Comparison of ENCODE assay signal across 8 cellular contexts in genomic region chr2:128473175-128474013, GRCh38.
DNase-seq lines count a peak whose midpoint lies in the region; ATAC-seq, FAIRE-seq and TF ChIP-seq lines count a peak whose summit lies in the region.

No MANE protein-coding gene starts in this region.

- FAIRE-seq in K562 (lab: Jason Lieb, UNC) = no peak

- no TSS peak for BruUV-seq in K562 (replicated peaks; lab: Mats Ljungman, UMichigan)

- TF ChIP-seq POLR2A in K562 (conservative IDR thresholded peaks at IDR 0.05) (no peak), suprapubic skin (IDR thresholded peaks at IDR 0.05) (no peak)

- H3K4me1 ChIP-seq in Loucy (ENCODE audit: insufficient read depth, low read length, poor library complexity, severe bottlenecking) = peaks cover 66% of the 10 kb centered on the region
- H3K4me1 ChIP-seq in K562 (replicated peaks in 1 of 2; ENCODE audit: control insufficient read depth in 2 of 2, insufficient read depth in 2 of 2, low read length in 2 of 2) = peaks cover 0 to 9% of the 10 kb centered on the region in 2 experiments; a peak in 3 of 5 replicates
- no peaks in the 10 kb centered on the region for H3K4me1 ChIP-seq in mesendoderm (ENCODE audit: control insufficient read depth, low read depth, low read length)
- peaks cover 20% of the 10 kb centered on the region for H3K4me1 ChIP-seq in suprapubic skin
- H3K4me1 ChIP-seq in effector memory CD4-positive, alpha-beta T cell (ENCODE audit: control insufficient read depth, insufficient read depth, low read length, poor library complexity, severe bottlenecking) = no peaks in the 10 kb centered on the region

- H3K27ac ChIP-seq in K562 (ENCODE audit: extremely low read depth, low read depth, low read length) (no peak overlapping the region), mesendoderm (ENCODE audit: low read depth, low read length) (no peak overlapping the region), suprapubic skin (peak overlapping the region; percentile 60)
- no peak overlapping the region for H3K27ac ChIP-seq in effector memory CD4-positive, alpha-beta T cell (ENCODE audit: insufficient read depth, low read length, poor library complexity, severe bottlenecking)

- no peaks in the 10 kb centered on the region for H3K79me1 ChIP-seq in mesendoderm (ENCODE audit: low read length)

- peak; percentile 56 for TF ChIP-seq EP300 in K562 (IDR thresholded peaks at IDR 0.05; ENCODE audit: low read length)
- TF ChIP-seq EP300 in suprapubic skin (IDR thresholded peaks at IDR 0.05) = no peak

- no peak overlapping the region for H4K5ac ChIP-seq in mesendoderm (ENCODE audit: low read length)

- no peak overlapping the region for H3K4ac ChIP-seq in mesendoderm (ENCODE audit: low read depth, low read length)

- ATAC-seq in GM21367 (IDR thresholded peaks at IDR 0.05; ENCODE audit: unreplicated experiment) = peak; percentile 94
- no peak; the same call in 1 of the 3 replicates for ATAC-seq in K562

- H2BK5ac ChIP-seq in mesendoderm (ENCODE audit: low read length) = no peak overlapping the region

- no peak overlapping the region for H3K23ac ChIP-seq in mesendoderm (ENCODE audit: low read length)

- peak overlapping the region; percentile 5 to 70 (median 53) for H3K27ac Mint-ChIP-seq in CD14-positive monocyte

- no peak overlapping the region for H3K18ac ChIP-seq in mesendoderm (ENCODE audit: low read length)

- no peak overlapping the region for H2AK5ac ChIP-seq in mesendoderm (ENCODE audit: low read length)

- H2AFZ ChIP-seq in Loucy (ENCODE audit: low read length) = no peak overlapping the region
- peak overlapping the region; percentile 22; the same call in 1 of the 2 replicates for H2AFZ ChIP-seq in K562 (ENCODE audit: low read depth, low read length)

- no peaks in the 10 kb centered on the region for H3K27me3 ChIP-seq in Loucy (ENCODE audit: insufficient read depth, low read length, poor library complexity, severe bottlenecking)
- no peaks in the 10 kb centered on the region; a peak in 1 of 5 replicates for H3K27me3 ChIP-seq in K562 (ENCODE audit: control insufficient read depth in 2 of 2, insufficient read depth in 2 of 2, low read length in 2 of 2)
- no peaks in the 10 kb centered on the region for H3K27me3 ChIP-seq in mesendoderm (ENCODE audit: insufficient read depth, low read length, poor library complexity)
- H3K27me3 ChIP-seq in suprapubic skin = no peaks in the 10 kb centered on the region
- peaks cover 4% of the 10 kb centered on the region for H3K27me3 ChIP-seq in effector memory CD4-positive, alpha-beta T cell (replicated peaks; ENCODE audit: control insufficient read depth, insufficient read depth, low read length, poor library complexity, severe bottlenecking)

- peaks cover 23% of the 10 kb centered on the region; the same call in 1 of the 2 replicates for H3K79me2 ChIP-seq in Loucy (ENCODE audit: insufficient read depth, low read length)
- no peaks in the 10 kb centered on the region for H3K79me2 ChIP-seq in K562 (ENCODE audit: control insufficient read depth, insufficient read depth, low read length)
- H3K79me2 ChIP-seq in mesendoderm (ENCODE audit: control insufficient read depth, insufficient read depth, low read length) = no peaks in the 10 kb centered on the region

- peak overlapping the region; percentile 68 for H3K4me3 ChIP-seq in Loucy (ENCODE audit: low read length, poor library complexity, severe bottlenecking)
- H3K4me3 ChIP-seq in K562 = no peak overlapping the region
- H3K4me3 ChIP-seq in mesendoderm (ENCODE audit: low read length) = no peak overlapping the region
- peak overlapping the region; percentile 36 for H3K4me3 ChIP-seq in suprapubic skin
- H3K4me3 ChIP-seq in effector memory CD4-positive, alpha-beta T cell (ENCODE audit: insufficient read depth, low read depth, low read length, poor library complexity, severe bottlenecking) = no peak overlapping the region

- DNase-seq in CD14-positive monocyte (ENCODE audit: low spot score) (no peak), K562 (ENCODE audit: extremely low read depth in 1 of 4, low spot score in 3 of 4) (peak in 1 of 4 experiments; percentile 54), mesendoderm (peak; percentile 36), suprapubic skin (ENCODE audit: low spot score in 2 of 2) (peak; percentile 77 to 84), anterior cingulate cortex (lab: John Stamatoyannopoulos, UW) (no peak)
- no peak for DNase-seq in effector memory CD4-positive, alpha-beta T cell

- no peaks in the 10 kb centered on the region for H3K9me2 ChIP-seq in Loucy (replicated peaks; ENCODE audit: low read depth, low read length)

- H3K9me3 ChIP-seq in Loucy (ENCODE audit: insufficient read depth, low read depth, low read length) = peaks cover 24% of the 10 kb centered on the region; the same call in 1 of the 2 replicates
- H3K9me3 ChIP-seq in K562 (replicated peaks; ENCODE audit: control insufficient read depth, insufficient read depth, low read depth, low read length) = peaks cover 13% of the 10 kb centered on the region
- peaks cover 10% of the 10 kb centered on the region for H3K9me3 ChIP-seq in suprapubic skin
- H3K9me3 ChIP-seq in effector memory CD4-positive, alpha-beta T cell (ENCODE audit: control insufficient read depth, low read length) = peaks cover 3% of the 10 kb centered on the region

- TF ChIP-seq CTCF in CD14-positive monocyte (IDR thresholded peaks at IDR 0.05) (no peak), Loucy (conservative IDR thresholded peaks at IDR 0.05; ENCODE audit: low read length) (no peak), K562 (IDR thresholded peaks at IDR 0.05 in 2 of 3, conservative IDR thresholded peaks at IDR 0.05 in 1 of 3; ENCODE audit: insufficient read depth in 2 of 3, low read depth in 1 of 3, low read length in 3 of 3) (no peak), suprapubic skin (IDR thresholded peaks at IDR 0.05) (no peak)

- in situ Hi-C loops in K562 (cut with MboI) = no loop called here

- H3K27me3 Mint-ChIP-seq in CD14-positive monocyte (ENCODE audit: low read depth in 3 of 3) = peaks cover 9 to 17% (median 14%) of the 10 kb centered on the region in 3 donors

- H3K9me3 Mint-ChIP-seq in CD14-positive monocyte = peaks cover 14 to 35% (median 30%) of the 10 kb centered on the region in 7 donors

- peak overlapping the region; percentile 95 for H3K9ac ChIP-seq in Loucy (ENCODE audit: low read depth, low read length, poor library complexity, severe bottlenecking)
- H3K9ac ChIP-seq in K562 (ENCODE audit: insufficient read depth in 1 of 2, low read depth in 2 of 2, low read length in 2 of 2) = no peak overlapping the region; a peak in 1 of 4 replicates
- no peak overlapping the region for H3K9ac ChIP-seq in mesendoderm (ENCODE audit: low read length)

- no peak overlapping the region for H2BK120ac ChIP-seq in mesendoderm (ENCODE audit: low read depth, low read length)

- H3K4me1 Mint-ChIP-seq in CD14-positive monocyte = peaks cover 15% of the 10 kb centered on the region

- H3K4me2 ChIP-seq in Loucy (ENCODE audit: low read depth, low read length, poor library complexity, severe bottlenecking) = peak overlapping the region; percentile 88
- no peak overlapping the region for H3K4me2 ChIP-seq in K562 (ENCODE audit: insufficient read depth, low read length)
- no peak overlapping the region for H3K4me2 ChIP-seq in mesendoderm (ENCODE audit: low read length)

- WGBS in K562 (ENCODE audit: insufficient coverage, low coverage, missing lambda C conversion rate) = 3% methylated on average over 24 of the region's 26 CpGs
- no CpG with 5 or more reads among the region's 26 CpGs for WGBS in mesendoderm (ENCODE audit: extremely low coverage, insufficient coverage, low lambda C conversion rate)
- WGBS in suprapubic skin = 18% methylated on average over 18 of the region's 26 CpGs

- POLR2A ChIA-PET in K562 (lab: Yijun Ruan, JAX) = no interaction called here

- no peak overlapping the region for H2BK15ac ChIP-seq in mesendoderm (replicated peaks; ENCODE audit: low read depth)

- intact Hi-C loops in CD14-positive monocyte (cut with micrococcal nuclease) (no loop called here), K562 (cut with micrococcal nuclease) (no loop called here)

- peak in 1 of 2 experiments; percentile 22; a peak in 1 of 4 replicates for TF ChIP-seq RAD21 in K562 (CRISPR knock-in tag; conservative IDR thresholded peaks at IDR 0.05 in 1 of 2, IDR thresholded peaks at IDR 0.05 in 1 of 2)

- peak overlapping the region; percentile 11 for H3K56ac ChIP-seq in mesendoderm (ENCODE audit: low read length)

- H3K36me3 ChIP-seq in Loucy (ENCODE audit: insufficient read depth, low read length) = peaks cover 10% of the 10 kb centered on the region
- H3K36me3 ChIP-seq in K562 (ENCODE audit: control insufficient read depth, insufficient read depth, low read length) = no peaks in the 10 kb centered on the region; the same call in 2 of the 3 replicates
- no peaks in the 10 kb centered on the region for H3K36me3 ChIP-seq in mesendoderm (ENCODE audit: control insufficient read depth, insufficient read depth, low read length)
- no peaks in the 10 kb centered on the region for H3K36me3 ChIP-seq in suprapubic skin
- H3K36me3 ChIP-seq in effector memory CD4-positive, alpha-beta T cell (ENCODE audit: control insufficient read depth, insufficient read depth, low read length) = no peaks in the 10 kb centered on the region

- H3K4me3 Mint-ChIP-seq in CD14-positive monocyte = peak overlapping the region; percentile 86 to 100

- H3K36me3 Mint-ChIP-seq in CD14-positive monocyte = peaks cover 2 to 12% of the 10 kb centered on the region in 2 donors

- peaks cover 25% of the 10 kb centered on the region for H3F3A ChIP-seq in Loucy (ENCODE audit: low read depth)

- H3K9me1 ChIP-seq in K562 (ENCODE audit: control insufficient read depth, insufficient read depth, low read length) = no peaks in the 10 kb centered on the region

- CTCF ChIA-PET in K562 (lab: Yijun Ruan, JAX; ENCODE audit: low intra/inter-chr PET ratio) = no interaction called here

- H4K20me1 ChIP-seq in Loucy (ENCODE audit: insufficient read depth, low read length, poor library complexity, severe bottlenecking) (no peaks in the 10 kb centered on the region), K562 (replicated peaks; ENCODE audit: control insufficient read depth, insufficient read depth, low read length) (no peaks in the 10 kb centered on the region)

- H4K8ac ChIP-seq in mesendoderm (ENCODE audit: low read depth, low read length) = no peak overlapping the region

TF ChIP-seq in K562, 482 proteins besides CTCF, POLR2A, EP300 and RAD21 (continues in another document):
- TF ChIP-seq ETV1 (tag; conservative IDR thresholded peaks at IDR 0.05; ENCODE audit: low read depth) (peak; percentile 80), TEAD1 (CRISPR knock-in tag; IDR thresholded peaks at IDR 0.05) (peak in 1 of 2 experiments; percentile 30; a peak in 1 of 4 replicates), ZNF584 (CRISPR knock-in tag; IDR thresholded peaks at IDR 0.05; ENCODE audit: low read depth) (peak; percentile 58; the same call in 1 of the 2 replicates), BHLHE40 (IDR thresholded peaks at IDR 0.05; ENCODE audit: low read length) (0 out of 2 replicates have a peak, but pooled peaks have one; percentile 35), ZFP30 (CRISPR knock-in tag; IDR thresholded peaks at IDR 0.05; ENCODE audit: borderline replicate concordance) (no peak)

Comparison
In these comparisons a context has a peak if more than half of its experiments do, and no peak if none do; other contexts are left out.
1. DNase-seq: peak in mesendoderm (single experiment) and suprapubic skin (2 of 2); none in CD14-positive monocyte (single experiment), anterior cingulate cortex (0 of 58) and effector memory CD4-positive, alpha-beta T cell (0 of 3).
2. H3K4me3 ChIP-seq: peak in Loucy (single experiment) and suprapubic skin (single experiment); none in K562 (single experiment), mesendoderm (single experiment) and effector memory CD4-positive, alpha-beta T cell (single experiment).